Comparison of ENCODE assay signal across 9 cellular contexts in the genomic region with DNA sequence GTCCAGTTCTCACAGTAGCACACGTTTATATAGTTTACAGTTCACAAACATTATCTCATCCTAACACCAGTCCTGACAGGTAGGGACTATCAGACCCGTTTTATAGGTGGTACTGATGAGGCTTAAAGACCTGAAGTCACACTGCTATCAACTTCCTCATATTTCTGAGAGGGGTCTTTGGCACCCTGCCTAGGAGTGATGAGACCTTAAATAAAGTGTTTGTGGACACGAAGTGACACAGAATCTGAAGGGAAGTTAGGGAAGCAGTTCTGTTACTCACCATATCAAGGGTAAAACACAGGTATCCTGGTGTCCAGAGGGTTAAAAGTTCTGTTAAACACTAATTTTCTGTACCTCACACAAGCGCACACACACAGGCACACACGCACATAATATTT. TPM values are rescaled to one million over a fixed set of nuclear protein-coding genes. Genes with fewer than 3 reads are reported as not detected.
A peak's percentile ranks its signal among the peaks of the same experiment; 100 is the strongest.
DNase-seq lines count a peak whose midpoint lies in the region; ATAC-seq and TF ChIP-seq lines count a peak whose summit lies in the region.
"Had no signal": no experiment of that assay in that cellular context is flagged by ENCODE, and none has a peak within 500 bp of the region (broad histone marks: within the 10 kb centered on the region; RNA-seq: fewer than 3 reads in every experiment).

No MANE protein-coding gene starts in this region.

- no peaks in the 10 kb centered on the region for H3K9me3 ChIP-seq in CD4-positive, CD25-positive, alpha-beta regulatory T cell (ENCODE audit: control insufficient read depth in 2 of 2, low read length in 2 of 2)
- H3K9me3 ChIP-seq in OCI-LY3 (ENCODE audit: insufficient read depth, low read length): no peaks in the 10 kb centered on the region
- H3K9me3 ChIP-seq: SJSA1 had no signal

- H4K20me1 ChIP-seq in OCI-LY3 (ENCODE audit: insufficient read depth, low read length): peaks cover 8% of the 10 kb centered on the region; the same call in 1 of the 2 replicates

- H3K27me3 Mint-ChIP-seq in CD4-positive, CD25-positive, alpha-beta regulatory T cell: peaks cover 63% of the 10 kb centered on the region
- peaks cover 61% of the 10 kb centered on the region for H3K27me3 Mint-ChIP-seq in nephron (ENCODE audit: low read depth)

- no peaks in the 10 kb centered on the region for H3K36me3 Mint-ChIP-seq in CD4-positive, CD25-positive, alpha-beta regulatory T cell
- H3K36me3 Mint-ChIP-seq in nephron (ENCODE audit: low read depth): peaks cover 4% of the 10 kb centered on the region

- peak overlapping the region; percentile 17; the same call in 1 of the 2 replicates for H3K4me2 ChIP-seq in OCI-LY3 (ENCODE audit: low read length)

- H3K4me3 ChIP-seq in CD4-positive, CD25-positive, alpha-beta regulatory T cell (ENCODE audit: low read depth, low read length): no peak overlapping the region
- H3K4me3 ChIP-seq in OCI-LY3 (ENCODE audit: low read length) (no peak overlapping the region), epithelial cell of esophagus (ENCODE audit: low read length) (peak overlapping the region; percentile 14)
- H3K4me3 ChIP-seq: SJSA1 had no signal

- ATAC-seq in CD4-positive, CD25-positive, alpha-beta regulatory T cell (ENCODE audit: low read depth in 2 of 2): no peak
- ATAC-seq in GM19467 (IDR thresholded peaks at IDR 0.05; ENCODE audit: unreplicated experiment): no peak
- ATAC-seq in GM21526 (IDR thresholded peaks at IDR 0.05; ENCODE audit: low FRiP score, unreplicated experiment): no peak

- peak overlapping the region in 3 of 4 donors; percentile 0 to 41 (median 10) for H3K4me3 Mint-ChIP-seq in CD4-positive, CD25-positive, alpha-beta regulatory T cell
- peak overlapping the region; percentile 47 to 63 (median 52) for H3K4me3 Mint-ChIP-seq in nephron

- TF ChIP-seq CTCF in OCI-LY3 (IDR thresholded peaks at IDR 0.05; ENCODE audit: low read depth, low read length) (no peak), epithelial cell of esophagus (IDR thresholded peaks at IDR 0.05; ENCODE audit: insufficient read depth, low read depth, low read length, missing control alignments) (no peak), nephron (IDR thresholded peaks at IDR 0.05; ENCODE audit: unreplicated experiment in 3 of 3) (no peak)

- H3K36me3 ChIP-seq in CD4-positive, CD25-positive, alpha-beta regulatory T cell (ENCODE audit: control insufficient read depth, insufficient read depth, low read length): no peaks in the 10 kb centered on the region
- H3K36me3 ChIP-seq in OCI-LY3 (replicated peaks; ENCODE audit: low read depth, low read length): no peaks in the 10 kb centered on the region
- H3K36me3 ChIP-seq: SJSA1 had no signal

- no peak for DNase-seq in CD4-positive, CD25-positive, alpha-beta regulatory T cell
- no peak for DNase-seq in epithelial cell of esophagus (ENCODE audit: low read depth)
- DNase-seq in SIG-M5 (lab: John Stamatoyannopoulos, UW): no peak
- no peak for DNase-seq in NCI-H774 (lab: John Stamatoyannopoulos, UW)

- peaks cover 11 to 34% (median 24%) of the 10 kb centered on the region in 4 donors for H3K4me1 Mint-ChIP-seq in CD4-positive, CD25-positive, alpha-beta regulatory T cell
- peaks cover 13% of the 10 kb centered on the region for H3K4me1 Mint-ChIP-seq in nephron

- peaks cover 27% of the 10 kb centered on the region for H3K27me3 ChIP-seq in CD4-positive, CD25-positive, alpha-beta regulatory T cell (ENCODE audit: control insufficient read depth, insufficient read depth, low read length)
- peaks cover 34% of the 10 kb centered on the region for H3K27me3 ChIP-seq in OCI-LY3 (ENCODE audit: low read depth, low read length)
- H3K27me3 ChIP-seq: SJSA1 had no signal

- no peak overlapping the region for H3K27ac ChIP-seq in CD4-positive, CD25-positive, alpha-beta regulatory T cell (ENCODE audit: insufficient read depth, low read length, poor library complexity, severe bottlenecking)
- no peak overlapping the region for H3K27ac ChIP-seq in OCI-LY3 (ENCODE audit: low read length)
- H3K27ac ChIP-seq: SJSA1 had no signal

- no peak overlapping the region for H3K27ac Mint-ChIP-seq in CD4-positive, CD25-positive, alpha-beta regulatory T cell
- H3K27ac Mint-ChIP-seq in nephron: peak overlapping the region; percentile 5 to 83 (median 17)

- H3K79me2 ChIP-seq in OCI-LY3 (ENCODE audit: low read length): no peaks in the 10 kb centered on the region

- no peak overlapping the region for H3K9ac ChIP-seq in OCI-LY3 (ENCODE audit: low read length)

- peaks cover 0 to 5% (median 0%) of the 10 kb centered on the region in 7 donors for H3K9me3 Mint-ChIP-seq in CD4-positive, CD25-positive, alpha-beta regulatory T cell
- peaks cover 5% of the 10 kb centered on the region for H3K9me3 Mint-ChIP-seq in nephron

- H3K4me1 ChIP-seq in CD4-positive, CD25-positive, alpha-beta regulatory T cell (ENCODE audit: control insufficient read depth, insufficient read depth, low read length, poor library complexity, severe bottlenecking): peaks cover 17% of the 10 kb centered on the region
- H3K4me1 ChIP-seq in OCI-LY3 (ENCODE audit: low read length): peaks cover 25% of the 10 kb centered on the region

- no peak overlapping the region for H2AFZ ChIP-seq in OCI-LY3 (ENCODE audit: low read depth, low read length)

RNA-seq across cellular contexts. Expression of a gene that starts 0.6 kb away (rescaled TPM):
- not detected for total RNA-seq in CD4-positive, CD25-positive, alpha-beta regulatory T cell
- under 1 TPM in 1 of 4 donors, not detected in 3; 0.07 TPM for polyA plus RNA-seq in CD4-positive, CD25-positive, alpha-beta regulatory T cell
- total RNA-seq: SJSA1 had no signal

RNA-seq across cellular contexts. Expression of a gene that starts 31.1 kb away (rescaled TPM):
- total RNA-seq in CD4-positive, CD25-positive, alpha-beta regulatory T cell: 27.1 TPM
- 10 to 100 TPM; 36.2 to 42.9 (median 40.3) TPM for polyA plus RNA-seq in CD4-positive, CD25-positive, alpha-beta regulatory T cell

Comparison
In these comparisons a context has a peak if more than half of its experiments do, and no peak if none do; other contexts are left out.
1. H3K27ac Mint-ChIP-seq: peak in nephron (3 of 3); none in CD4-positive, CD25-positive, alpha-beta regulatory T cell (0 of 3).